ENCODE assay signal across 22 cellular contexts in the genomic region with DNA sequence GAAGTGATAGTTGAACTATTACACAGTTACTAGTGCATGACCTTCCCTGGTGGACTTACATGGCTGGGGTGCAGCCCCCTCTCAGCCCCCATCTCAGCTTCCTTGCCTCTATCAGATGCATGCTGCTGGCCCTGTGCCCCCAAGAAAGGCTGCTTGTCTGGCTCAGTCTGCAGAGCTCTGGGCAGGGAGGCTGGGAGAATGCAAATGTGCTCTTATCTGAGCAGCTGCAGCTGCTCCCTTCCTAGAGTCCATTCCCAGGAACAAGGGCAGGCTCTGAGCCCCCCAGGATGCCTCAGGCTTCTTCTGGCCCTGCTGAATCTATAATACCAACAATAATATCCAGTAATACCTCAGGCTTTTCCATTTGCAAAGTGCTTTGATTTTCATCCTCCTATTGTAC.
"Had no signal": no experiment of that assay in that cellular context is flagged by ENCODE, and none has a peak within 500 bp of the region (broad histone marks: within the 10 kb centered on the region; RNA-seq: fewer than 3 reads in every experiment).

No MANE protein-coding gene starts in this region.

- H3K4me3 Mint-ChIP-seq: mesothelial cell of epicardium; naive B cell; natural killer cell; nephron progenitor cell; neural progenitor cell; stimulated activated naive B cell treated with anti-CD40 and anti-IgM and Interleukin-4, amounts not matched to agents 10 μg/mL and 1 μg/mL and 100 μg/mL, for 72 hours had no signal

- H3K9me3 Mint-ChIP-seq: mesothelial cell of epicardium; nephron progenitor cell; neural progenitor cell; stimulated activated naive B cell treated with anti-CD40 and anti-IgM and Interleukin-4, amounts not matched to agents 10 μg/mL and 1 μg/mL and 100 μg/mL, for 72 hours had no signal

- DNase-seq: islet precursor cell; left ventricle myocardium inferior; mesendoderm; naive B cell; natural killer cell; nephron progenitor cell; ovary; psoas muscle; right lobe of liver; stimulated activated CD4-positive, alpha-beta T cell treated with anti-CD3 and anti-CD28 coated beads, Interleukin-1b, Interleukin-23, amount 100 ng/mL, for 48 hours; stimulated activated CD4-positive, alpha-beta T cell treated with anti-CD3 and anti-CD28 coated beads, Interleukin-2, amount 100 ng/mL, for 48 hours; stimulated activated CD4-positive, alpha-beta T cell treated with anti-CD3 and anti-CD28 coated beads, Interleukin-4, amount 100 ng/mL, for 4 hours; stimulated activated CD8-positive, alpha-beta memory T cell treated with anti-CD3 and anti-CD28 coated beads, Interleukin-4, amount 100 ng/mL, for 48 hours; stimulated activated naive B cell treated with anti-CD40 and anti-IgM and Interleukin-4, amounts not matched to agents 10 μg/mL and 1 μg/mL and 100 μg/mL, for 72 hours; stimulated activated naive CD8-positive, alpha-beta T cell treated with anti-CD3 and anti-CD28 coated beads, Interleukin-15, Interleukin-2, amounts not matched to agents 100 U/mL and 50 U/mL, for 24 hours; stomach; testis; thyroid gland; transverse colon; upper lobe of left lung had no signal

- H3K27ac Mint-ChIP-seq: mesothelial cell of epicardium; naive B cell; natural killer cell; nephron progenitor cell; neural progenitor cell; stimulated activated naive B cell treated with anti-CD40 and anti-IgM and Interleukin-4, amounts not matched to agents 10 μg/mL and 1 μg/mL and 100 μg/mL, for 72 hours had no signal

- H3K27me3 Mint-ChIP-seq: stimulated activated naive B cell treated with anti-CD40 and anti-IgM and Interleukin-4, amounts not matched to agents 10 μg/mL and 1 μg/mL and 100 μg/mL, for 72 hours had no signal

- H3K36me3 Mint-ChIP-seq: mesothelial cell of epicardium; naive B cell; natural killer cell; neural progenitor cell; stimulated activated naive B cell treated with anti-CD40 and anti-IgM and Interleukin-4, amounts not matched to agents 10 μg/mL and 1 μg/mL and 100 μg/mL, for 72 hours had no signal

- ATAC-seq: natural killer cell; psoas muscle; stimulated activated naive B cell treated with anti-CD40 and anti-IgM and Interleukin-4, amounts not matched to agents 10 μg/mL and 1 μg/mL and 100 μg/mL, for 72 hours; stimulated activated naive CD8-positive, alpha-beta T cell treated with anti-CD3 and anti-CD28 coated beads, Interleukin-15, Interleukin-2, amounts not matched to agents 100 U/mL and 50 U/mL, for 24 hours had no signal

- H3K4me1 Mint-ChIP-seq: mesothelial cell of epicardium; naive B cell; natural killer cell; nephron progenitor cell; stimulated activated naive B cell treated with anti-CD40 and anti-IgM and Interleukin-4, amounts not matched to agents 10 μg/mL and 1 μg/mL and 100 μg/mL, for 72 hours had no signal
